In the genomic region with DNA sequence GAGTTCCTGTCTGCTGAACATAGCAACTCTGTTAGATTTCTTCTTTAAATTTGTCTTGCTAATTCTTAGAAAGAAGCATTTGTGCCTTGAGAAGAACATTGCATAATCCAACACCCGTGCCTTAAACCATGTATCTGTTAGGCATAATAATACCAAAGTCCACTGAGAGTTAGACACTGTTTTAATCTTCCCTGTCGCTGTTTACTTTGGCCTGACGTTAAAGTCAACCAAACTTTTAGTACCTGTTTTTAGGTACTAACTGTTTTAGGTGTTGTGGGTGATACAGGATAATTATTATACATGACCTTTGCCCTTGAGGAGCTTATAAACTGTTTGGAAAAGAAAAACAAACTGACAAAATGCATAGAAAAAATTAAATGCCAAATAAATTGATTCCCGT, we compare ENCODE assay signal across 1 cellular context.
TF ChIP-seq lines count a peak whose summit lies in the region.

No MANE protein-coding gene starts in this region.

TF ChIP-seq in HepG2, 621 proteins besides CTCF, POLR2A, EP300 and RAD21 (continued from another document and continues in another):
- TF ChIP-seq, protein P1, sequence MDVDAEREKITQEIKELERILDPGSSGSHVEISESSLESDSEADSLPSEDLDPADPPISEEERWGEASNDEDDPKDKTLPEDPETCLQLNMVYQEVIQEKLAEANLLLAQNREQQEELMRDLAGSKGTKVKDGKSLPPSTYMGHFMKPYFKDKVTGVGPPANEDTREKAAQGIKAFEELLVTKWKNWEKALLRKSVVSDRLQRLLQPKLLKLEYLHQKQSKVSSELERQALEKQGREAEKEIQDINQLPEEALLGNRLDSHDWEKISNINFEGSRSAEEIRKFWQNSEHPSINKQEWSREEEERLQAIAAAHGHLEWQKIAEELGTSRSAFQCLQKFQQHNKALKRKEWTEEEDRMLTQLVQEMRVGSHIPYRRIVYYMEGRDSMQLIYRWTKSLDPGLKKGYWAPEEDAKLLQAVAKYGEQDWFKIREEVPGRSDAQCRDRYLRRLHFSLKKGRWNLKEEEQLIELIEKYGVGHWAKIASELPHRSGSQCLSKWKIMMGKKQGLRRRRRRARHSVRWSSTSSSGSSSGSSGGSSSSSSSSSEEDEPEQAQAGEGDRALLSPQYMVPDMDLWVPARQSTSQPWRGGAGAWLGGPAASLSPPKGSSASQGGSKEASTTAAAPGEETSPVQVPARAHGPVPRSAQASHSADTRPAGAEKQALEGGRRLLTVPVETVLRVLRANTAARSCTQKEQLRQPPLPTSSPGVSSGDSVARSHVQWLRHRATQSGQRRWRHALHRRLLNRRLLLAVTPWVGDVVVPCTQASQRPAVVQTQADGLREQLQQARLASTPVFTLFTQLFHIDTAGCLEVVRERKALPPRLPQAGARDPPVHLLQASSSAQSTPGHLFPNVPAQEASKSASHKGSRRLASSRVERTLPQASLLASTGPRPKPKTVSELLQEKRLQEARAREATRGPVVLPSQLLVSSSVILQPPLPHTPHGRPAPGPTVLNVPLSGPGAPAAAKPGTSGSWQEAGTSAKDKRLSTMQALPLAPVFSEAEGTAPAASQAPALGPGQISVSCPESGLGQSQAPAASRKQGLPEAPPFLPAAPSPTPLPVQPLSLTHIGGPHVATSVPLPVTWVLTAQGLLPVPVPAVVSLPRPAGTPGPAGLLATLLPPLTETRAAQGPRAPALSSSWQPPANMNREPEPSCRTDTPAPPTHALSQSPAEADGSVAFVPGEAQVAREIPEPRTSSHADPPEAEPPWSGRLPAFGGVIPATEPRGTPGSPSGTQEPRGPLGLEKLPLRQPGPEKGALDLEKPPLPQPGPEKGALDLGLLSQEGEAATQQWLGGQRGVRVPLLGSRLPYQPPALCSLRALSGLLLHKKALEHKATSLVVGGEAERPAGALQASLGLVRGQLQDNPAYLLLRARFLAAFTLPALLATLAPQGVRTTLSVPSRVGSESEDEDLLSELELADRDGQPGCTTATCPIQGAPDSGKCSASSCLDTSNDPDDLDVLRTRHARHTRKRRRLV (CRISPR knock-in tag; IDR thresholded peaks at IDR 0.05): no peak
- TF ChIP-seq ZNF672 (CRISPR knock-in tag; IDR thresholded peaks at IDR 0.05) (no peak), HMGA1 (CRISPR knock-in tag; conservative IDR thresholded peaks at IDR 0.05) (no peak), RBM39 (IDR thresholded peaks at IDR 0.05; ENCODE audit: low read depth, low read length, poor library complexity, severe bottlenecking) (no peak), NFKBIZ (CRISPR knock-in tag; IDR thresholded peaks at IDR 0.05) (no peak), ZNF430 (CRISPR knock-in tag; IDR thresholded peaks at IDR 0.05) (no peak), GATAD1 (CRISPR knock-in tag; IDR thresholded peaks at IDR 0.05) (no peak), ZBTB21 (CRISPR knock-in tag; IDR thresholded peaks at IDR 0.05) (no peak), TBX3 (IDR thresholded peaks at IDR 0.05; ENCODE audit: borderline replicate concordance) (no peak), ZMYM2 (CRISPR knock-in tag; IDR thresholded peaks at IDR 0.05) (no peak), HMG20B (CRISPR knock-in tag; conservative IDR thresholded peaks at IDR 0.05) (no peak), KMT2B (CRISPR knock-in tag; IDR thresholded peaks at IDR 0.05) (no peak), HES4 (CRISPR knock-in tag; IDR thresholded peaks at IDR 0.05; ENCODE audit: borderline replicate concordance) (no peak), SRSF9 (IDR thresholded peaks at IDR 0.05; ENCODE audit: borderline replicate concordance, insufficient read depth, low read depth, low read length, poor library complexity, severe bottlenecking) (no peak), ATF7 (IDR thresholded peaks at IDR 0.05) (no peak), ATF7 (CRISPR knock-in tag; IDR thresholded peaks at IDR 0.05) (no peak), ZNF644 (CRISPR knock-in tag; IDR thresholded peaks at IDR 0.05; ENCODE audit: low read depth) (no peak), KLF12 (CRISPR knock-in tag; IDR thresholded peaks at IDR 0.05; ENCODE audit: borderline replicate concordance) (no peak), SRY (CRISPR knock-in tag; IDR thresholded peaks at IDR 0.05) (no peak)
- TF ChIP-seq, protein P2, sequence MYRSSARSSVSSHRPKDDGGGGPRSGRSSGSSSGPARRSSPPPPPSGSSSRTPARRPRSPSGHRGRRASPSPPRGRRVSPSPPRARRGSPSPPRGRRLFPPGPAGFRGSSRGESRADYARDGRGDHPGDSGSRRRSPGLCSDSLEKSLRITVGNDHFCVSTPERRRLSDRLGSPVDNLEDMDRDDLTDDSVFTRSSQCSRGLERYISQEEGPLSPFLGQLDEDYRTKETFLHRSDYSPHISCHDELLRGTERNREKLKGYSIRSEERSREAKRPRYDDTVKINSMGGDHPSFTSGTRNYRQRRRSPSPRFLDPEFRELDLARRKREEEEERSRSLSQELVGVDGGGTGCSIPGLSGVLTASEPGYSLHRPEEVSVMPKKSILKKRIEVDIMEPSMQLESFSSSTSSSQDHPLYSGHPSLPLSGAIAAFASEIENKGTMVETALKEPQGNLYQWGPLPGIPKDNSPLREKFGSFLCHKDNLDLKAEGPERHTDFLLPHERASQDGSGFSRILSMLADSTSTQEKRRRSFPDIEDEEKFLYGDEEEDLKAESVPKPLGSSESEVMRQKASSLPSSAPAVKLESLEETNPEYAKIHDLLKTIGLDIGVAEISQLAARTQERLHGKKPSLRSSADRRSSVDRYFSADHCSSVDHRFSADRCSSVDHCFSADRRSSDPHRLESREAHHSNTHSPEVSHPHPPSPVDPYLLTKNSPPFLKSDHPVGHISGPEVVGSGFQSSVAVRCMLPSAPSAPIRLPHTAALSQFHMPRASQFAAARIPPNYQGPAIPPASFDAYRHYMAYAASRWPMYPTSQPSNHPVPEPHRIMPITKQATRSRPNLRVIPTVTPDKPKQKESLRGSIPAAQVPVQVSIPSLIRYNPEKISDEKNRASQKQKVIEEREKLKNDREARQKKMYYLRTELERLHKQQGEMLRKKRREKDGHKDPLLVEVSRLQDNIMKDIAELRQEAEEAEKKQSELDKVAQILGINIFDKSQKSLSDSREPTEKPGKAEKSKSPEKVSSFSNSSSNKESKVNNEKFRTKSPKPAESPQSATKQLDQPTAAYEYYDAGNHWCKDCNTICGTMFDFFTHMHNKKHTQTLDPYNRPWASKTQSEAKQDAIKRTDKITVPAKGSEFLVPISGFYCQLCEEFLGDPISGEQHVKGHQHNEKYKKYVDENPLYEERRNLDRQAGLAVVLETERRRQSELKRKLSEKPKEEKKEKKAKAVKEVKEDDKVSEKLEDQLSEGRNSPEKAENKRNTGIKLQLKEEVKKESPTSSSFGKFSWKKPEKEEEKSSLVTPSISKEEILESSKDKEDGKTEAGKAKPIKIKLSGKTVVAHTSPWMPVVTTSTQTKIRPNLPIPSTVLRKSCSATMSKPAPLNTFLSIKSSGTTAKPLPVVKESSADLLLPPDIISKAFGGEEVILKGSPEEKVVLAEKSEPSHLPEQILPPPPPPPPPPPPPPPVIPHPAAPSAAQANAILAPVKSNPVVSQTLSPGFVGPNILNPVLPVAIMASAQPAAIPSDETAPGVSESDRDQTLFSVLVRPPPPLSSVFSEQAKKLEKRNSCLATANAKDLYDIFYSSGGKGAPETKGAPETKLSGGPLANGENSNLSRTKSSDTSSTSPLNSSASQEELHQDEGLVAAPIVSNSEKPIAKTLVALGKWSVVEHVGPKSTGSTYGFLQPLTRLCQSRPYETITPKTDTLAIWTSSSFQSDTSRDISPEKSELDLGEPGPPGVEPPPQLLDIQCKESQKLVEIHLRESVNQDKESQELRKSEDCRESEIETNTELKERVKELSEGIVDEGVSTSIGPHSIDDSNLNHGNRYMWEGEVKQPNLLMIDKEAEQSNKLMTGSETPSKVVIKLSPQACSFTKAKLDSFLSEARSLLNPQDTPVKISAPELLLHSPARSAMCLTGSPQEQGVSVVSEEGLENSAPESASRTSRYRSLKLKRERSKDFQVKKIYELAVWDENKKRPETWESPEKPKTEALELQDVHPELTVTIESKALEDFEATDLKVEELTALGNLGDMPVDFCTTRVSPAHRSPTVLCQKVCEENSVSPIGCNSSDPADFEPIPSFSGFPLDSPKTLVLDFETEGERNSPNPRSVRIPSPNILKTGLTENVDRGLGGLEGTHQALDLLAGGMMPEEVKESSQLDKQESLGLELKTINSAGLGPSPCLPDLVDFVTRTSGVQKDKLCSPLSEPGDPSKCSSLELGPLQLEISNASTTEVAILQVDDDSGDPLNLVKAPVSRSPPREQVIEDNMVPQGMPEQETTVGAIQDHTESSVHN (CRISPR knock-in tag; IDR thresholded peaks at IDR 0.05): no peak
- TF ChIP-seq, protein P3, sequence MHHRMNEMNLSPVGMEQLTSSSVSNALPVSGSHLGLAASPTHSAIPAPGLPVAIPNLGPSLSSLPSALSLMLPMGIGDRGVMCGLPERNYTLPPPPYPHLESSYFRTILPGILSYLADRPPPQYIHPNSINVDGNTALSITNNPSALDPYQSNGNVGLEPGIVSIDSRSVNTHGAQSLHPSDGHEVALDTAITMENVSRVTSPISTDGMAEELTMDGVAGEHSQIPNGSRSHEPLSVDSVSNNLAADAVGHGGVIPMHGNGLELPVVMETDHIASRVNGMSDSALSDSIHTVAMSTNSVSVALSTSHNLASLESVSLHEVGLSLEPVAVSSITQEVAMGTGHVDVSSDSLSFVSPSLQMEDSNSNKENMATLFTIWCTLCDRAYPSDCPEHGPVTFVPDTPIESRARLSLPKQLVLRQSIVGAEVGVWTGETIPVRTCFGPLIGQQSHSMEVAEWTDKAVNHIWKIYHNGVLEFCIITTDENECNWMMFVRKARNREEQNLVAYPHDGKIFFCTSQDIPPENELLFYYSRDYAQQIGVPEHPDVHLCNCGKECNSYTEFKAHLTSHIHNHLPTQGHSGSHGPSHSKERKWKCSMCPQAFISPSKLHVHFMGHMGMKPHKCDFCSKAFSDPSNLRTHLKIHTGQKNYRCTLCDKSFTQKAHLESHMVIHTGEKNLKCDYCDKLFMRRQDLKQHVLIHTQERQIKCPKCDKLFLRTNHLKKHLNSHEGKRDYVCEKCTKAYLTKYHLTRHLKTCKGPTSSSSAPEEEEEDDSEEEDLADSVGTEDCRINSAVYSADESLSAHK (CRISPR knock-in tag; IDR thresholded peaks at IDR 0.05; ENCODE audit: borderline replicate concordance): no peak
- TF ChIP-seq, protein P4, sequence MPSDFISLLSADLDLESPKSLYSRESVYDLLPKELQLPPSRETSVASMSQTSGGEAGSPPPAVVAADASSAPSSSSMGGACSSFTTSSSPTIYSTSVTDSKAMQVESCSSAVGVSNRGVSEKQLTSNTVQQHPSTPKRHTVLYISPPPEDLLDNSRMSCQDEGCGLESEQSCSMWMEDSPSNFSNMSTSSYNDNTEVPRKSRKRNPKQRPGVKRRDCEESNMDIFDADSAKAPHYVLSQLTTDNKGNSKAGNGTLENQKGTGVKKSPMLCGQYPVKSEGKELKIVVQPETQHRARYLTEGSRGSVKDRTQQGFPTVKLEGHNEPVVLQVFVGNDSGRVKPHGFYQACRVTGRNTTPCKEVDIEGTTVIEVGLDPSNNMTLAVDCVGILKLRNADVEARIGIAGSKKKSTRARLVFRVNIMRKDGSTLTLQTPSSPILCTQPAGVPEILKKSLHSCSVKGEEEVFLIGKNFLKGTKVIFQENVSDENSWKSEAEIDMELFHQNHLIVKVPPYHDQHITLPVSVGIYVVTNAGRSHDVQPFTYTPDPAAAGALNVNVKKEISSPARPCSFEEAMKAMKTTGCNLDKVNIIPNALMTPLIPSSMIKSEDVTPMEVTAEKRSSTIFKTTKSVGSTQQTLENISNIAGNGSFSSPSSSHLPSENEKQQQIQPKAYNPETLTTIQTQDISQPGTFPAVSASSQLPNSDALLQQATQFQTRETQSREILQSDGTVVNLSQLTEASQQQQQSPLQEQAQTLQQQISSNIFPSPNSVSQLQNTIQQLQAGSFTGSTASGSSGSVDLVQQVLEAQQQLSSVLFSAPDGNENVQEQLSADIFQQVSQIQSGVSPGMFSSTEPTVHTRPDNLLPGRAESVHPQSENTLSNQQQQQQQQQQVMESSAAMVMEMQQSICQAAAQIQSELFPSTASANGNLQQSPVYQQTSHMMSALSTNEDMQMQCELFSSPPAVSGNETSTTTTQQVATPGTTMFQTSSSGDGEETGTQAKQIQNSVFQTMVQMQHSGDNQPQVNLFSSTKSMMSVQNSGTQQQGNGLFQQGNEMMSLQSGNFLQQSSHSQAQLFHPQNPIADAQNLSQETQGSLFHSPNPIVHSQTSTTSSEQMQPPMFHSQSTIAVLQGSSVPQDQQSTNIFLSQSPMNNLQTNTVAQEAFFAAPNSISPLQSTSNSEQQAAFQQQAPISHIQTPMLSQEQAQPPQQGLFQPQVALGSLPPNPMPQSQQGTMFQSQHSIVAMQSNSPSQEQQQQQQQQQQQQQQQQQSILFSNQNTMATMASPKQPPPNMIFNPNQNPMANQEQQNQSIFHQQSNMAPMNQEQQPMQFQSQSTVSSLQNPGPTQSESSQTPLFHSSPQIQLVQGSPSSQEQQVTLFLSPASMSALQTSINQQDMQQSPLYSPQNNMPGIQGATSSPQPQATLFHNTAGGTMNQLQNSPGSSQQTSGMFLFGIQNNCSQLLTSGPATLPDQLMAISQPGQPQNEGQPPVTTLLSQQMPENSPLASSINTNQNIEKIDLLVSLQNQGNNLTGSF (CRISPR knock-in tag; IDR thresholded peaks at IDR 0.05): no peak
- TF ChIP-seq, protein P5, sequence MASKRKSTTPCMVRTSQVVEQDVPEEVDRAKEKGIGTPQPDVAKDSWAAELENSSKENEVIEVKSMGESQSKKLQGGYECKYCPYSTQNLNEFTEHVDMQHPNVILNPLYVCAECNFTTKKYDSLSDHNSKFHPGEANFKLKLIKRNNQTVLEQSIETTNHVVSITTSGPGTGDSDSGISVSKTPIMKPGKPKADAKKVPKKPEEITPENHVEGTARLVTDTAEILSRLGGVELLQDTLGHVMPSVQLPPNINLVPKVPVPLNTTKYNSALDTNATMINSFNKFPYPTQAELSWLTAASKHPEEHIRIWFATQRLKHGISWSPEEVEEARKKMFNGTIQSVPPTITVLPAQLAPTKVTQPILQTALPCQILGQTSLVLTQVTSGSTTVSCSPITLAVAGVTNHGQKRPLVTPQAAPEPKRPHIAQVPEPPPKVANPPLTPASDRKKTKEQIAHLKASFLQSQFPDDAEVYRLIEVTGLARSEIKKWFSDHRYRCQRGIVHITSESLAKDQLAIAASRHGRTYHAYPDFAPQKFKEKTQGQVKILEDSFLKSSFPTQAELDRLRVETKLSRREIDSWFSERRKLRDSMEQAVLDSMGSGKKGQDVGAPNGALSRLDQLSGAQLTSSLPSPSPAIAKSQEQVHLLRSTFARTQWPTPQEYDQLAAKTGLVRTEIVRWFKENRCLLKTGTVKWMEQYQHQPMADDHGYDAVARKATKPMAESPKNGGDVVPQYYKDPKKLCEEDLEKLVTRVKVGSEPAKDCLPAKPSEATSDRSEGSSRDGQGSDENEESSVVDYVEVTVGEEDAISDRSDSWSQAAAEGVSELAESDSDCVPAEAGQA (IDR thresholded peaks at IDR 0.05; ENCODE audit: low read depth): no peak
- TF ChIP-seq, protein P5 (CRISPR knock-in tag; IDR thresholded peaks at IDR 0.05; ENCODE audit: borderline replicate concordance): no peak
